ENCODE assay signal across 13 cellular contexts in genomic region chr1:65418522-65419185, GRCh38. TPM values are rescaled to one million over a fixed set of nuclear protein-coding genes. Genes with fewer than 3 reads are reported as not detected.
DNase-seq lines count a peak whose midpoint lies in the region; ATAC-seq and TF ChIP-seq lines count a peak whose summit lies in the region.
"Had no signal": no experiment of that assay in that cellular context is flagged by ENCODE, and none has a peak within 500 bp of the region (broad histone marks: within the 10 kb centered on the region; RNA-seq: fewer than 3 reads in every experiment).

No MANE protein-coding gene starts in this region.

- CTCF ChIA-PET in activated naive CD4-positive, alpha-beta T cell treated with anti-CD3 and anti-CD28 coated beads, Interleukin-2, amount 10 ng/mL, durations not matched to agents 7 days and 5 days (lab: Charles Lee), result interaction anchor here (1.2 to 2.2 kb wide), 2 partner anchors 14 to 269 kb away, joined by 4 to 5 read pairs; no protein-coding TSS in a partner anchor
- CTCF ChIA-PET in activated naive CD4-positive, alpha-beta T cell treated with anti-CD3 and anti-CD28 coated beads for 36 hours (lab: Charles Lee), result interaction anchor here (1.7 to 2.3 kb wide), 2 partner anchors 12 kb away, joined by 9 read pairs; no protein-coding TSS in a partner anchor

- TF ChIP-seq CTCF in RWPE2 (IDR thresholded peaks at IDR 0.05; ENCODE audit: poor library complexity, severe bottlenecking), result no peak
- no peak for TF ChIP-seq CTCF in hepatocyte (IDR thresholded peaks at IDR 0.05; ENCODE audit: poor library complexity)

- peak overlapping the region; percentile 91 for H3K27ac ChIP-seq in RWPE2 (ENCODE audit: poor library complexity, severe bottlenecking)
- H3K27ac ChIP-seq in hepatocyte, result peak overlapping the region; percentile 96

- WGBS in hepatocyte (ENCODE audit: low lambda C conversion rate, missing lambda C conversion rate), result 84% methylated on average over 4 of the region's 4 CpGs

- ATAC-seq in RWPE2 (ENCODE audit: low read depth) (no peak), GM19328 (IDR thresholded peaks at IDR 0.05; ENCODE audit: unreplicated experiment) (no peak), HG03571 (IDR thresholded peaks at IDR 0.05; ENCODE audit: unreplicated experiment) (no peak), HG02623 (IDR thresholded peaks at IDR 0.05; ENCODE audit: unreplicated experiment) (no peak)
- ATAC-seq in stimulated activated memory B cell treated with anti-CD40 and anti-IgM and Interleukin-4, amounts not matched to agents 10 μg/mL and 1 μg/mL and 100 μg/mL, for 72 hours, result no peak

- no peaks in the 10 kb centered on the region for H3K36me3 Mint-ChIP-seq in activated naive CD4-positive, alpha-beta T cell treated with anti-CD3 and anti-CD28 coated beads, Interleukin-2, amount 10 ng/mL, durations not matched to agents 7 days and 5 days
- H3K36me3 Mint-ChIP-seq in activated naive CD4-positive, alpha-beta T cell treated with anti-CD3 and anti-CD28 coated beads for 36 hours (ENCODE audit: low read depth), result no peaks in the 10 kb centered on the region
- no peaks in the 10 kb centered on the region for H3K36me3 Mint-ChIP-seq in stimulated activated memory B cell treated with anti-CD40 and anti-IgM and Interleukin-4, amounts not matched to agents 10 μg/mL and 1 μg/mL and 100 μg/mL, for 72 hours

- peak overlapping the region; percentile 76 for H2AFZ ChIP-seq in hepatocyte

- no peak for DNase-seq in activated naive CD4-positive, alpha-beta T cell treated with anti-CD3 and anti-CD28 coated beads, Interleukin-2, amount 10 ng/mL, durations not matched to agents 7 days and 5 days
- no peak for DNase-seq in activated naive CD4-positive, alpha-beta T cell treated with anti-CD3 and anti-CD28 coated beads for 36 hours
- DNase-seq in RWPE2 (ENCODE audit: low spot score) (no peak), hepatocyte (ENCODE audit: low spot score) (no peak)
- DNase-seq: activated CD4-positive, alpha-beta T cell treated with anti-CD3 and anti-CD28 coated beads for 4 hours; activated gamma-delta T cell treated with Interleukin-2 at 50 U/mL for 16 hours; SHP77 had no signal

- no peaks in the 10 kb centered on the region for H3K9me3 ChIP-seq in RWPE2 (ENCODE audit: severe bottlenecking)
- H3K9me3 ChIP-seq in hepatocyte (ENCODE audit: low read depth), result no peaks in the 10 kb centered on the region
- H3K9me3 ChIP-seq: thoracic aorta had no signal

- peaks cover 19% of the 10 kb centered on the region for H3K4me1 Mint-ChIP-seq in activated naive CD4-positive, alpha-beta T cell treated with anti-CD3 and anti-CD28 coated beads, Interleukin-2, amount 10 ng/mL, durations not matched to agents 7 days and 5 days
- H3K4me1 Mint-ChIP-seq in activated naive CD4-positive, alpha-beta T cell treated with anti-CD3 and anti-CD28 coated beads for 36 hours (ENCODE audit: low read depth), result peaks cover 10% of the 10 kb centered on the region
- peaks cover 9% of the 10 kb centered on the region for H3K4me1 Mint-ChIP-seq in stimulated activated memory B cell treated with anti-CD40 and anti-IgM and Interleukin-4, amounts not matched to agents 10 μg/mL and 1 μg/mL and 100 μg/mL, for 72 hours

- peaks cover 2% of the 10 kb centered on the region for H4K20me1 ChIP-seq in hepatocyte (ENCODE audit: insufficient read depth, poor library complexity, severe bottlenecking)

- no peaks in the 10 kb centered on the region for H3K9me2 ChIP-seq in hepatocyte (replicated peaks; ENCODE audit: insufficient read depth)

- intact Hi-C loops in activated naive CD4-positive, alpha-beta T cell treated with anti-CD3 and anti-CD28 coated beads for 36 hours (cut with micrococcal nuclease), result no loop called here

- H3K4me2 ChIP-seq in hepatocyte, result peak overlapping the region; percentile 79

- no peaks in the 10 kb centered on the region for H3K36me3 ChIP-seq in RWPE2 (ENCODE audit: low read depth)
- no peaks in the 10 kb centered on the region for H3K36me3 ChIP-seq in hepatocyte (replicated peaks; ENCODE audit: insufficient read depth, low read depth)
- H3K36me3 ChIP-seq: thoracic aorta had no signal

- peaks cover 24% of the 10 kb centered on the region for H3K79me2 ChIP-seq in hepatocyte

- H3K4me3 ChIP-seq in RWPE2 (ENCODE audit: severe bottlenecking), result no peak overlapping the region
- H3K4me3 ChIP-seq in hepatocyte, result no peak overlapping the region
- H3K4me3 ChIP-seq: lung had no signal

- H3K4me1 ChIP-seq in RWPE2 (ENCODE audit: insufficient read depth, poor library complexity, severe bottlenecking) (peaks cover 40% of the 10 kb centered on the region), hepatocyte (ENCODE audit: insufficient read depth) (peaks cover 32% of the 10 kb centered on the region)

- H3K4me3 Mint-ChIP-seq in activated naive CD4-positive, alpha-beta T cell treated with anti-CD3 and anti-CD28 coated beads, Interleukin-2, amount 10 ng/mL, durations not matched to agents 7 days and 5 days, result peak overlapping the region; percentile 45
- H3K4me3 Mint-ChIP-seq in activated naive CD4-positive, alpha-beta T cell treated with anti-CD3 and anti-CD28 coated beads for 36 hours, result no peak overlapping the region
- peak overlapping the region; percentile 8 for H3K4me3 Mint-ChIP-seq in stimulated activated memory B cell treated with anti-CD40 and anti-IgM and Interleukin-4, amounts not matched to agents 10 μg/mL and 1 μg/mL and 100 μg/mL, for 72 hours

- H3K27me3 ChIP-seq in RWPE2 (ENCODE audit: insufficient read depth, poor library complexity, severe bottlenecking) (no peaks in the 10 kb centered on the region), hepatocyte (no peaks in the 10 kb centered on the region)

- H3K27me3 Mint-ChIP-seq in activated naive CD4-positive, alpha-beta T cell treated with anti-CD3 and anti-CD28 coated beads, Interleukin-2, amount 10 ng/mL, durations not matched to agents 7 days and 5 days, result peaks cover 9% of the 10 kb centered on the region
- H3K27me3 Mint-ChIP-seq in activated naive CD4-positive, alpha-beta T cell treated with anti-CD3 and anti-CD28 coated beads for 36 hours (ENCODE audit: low read depth), result no peaks in the 10 kb centered on the region
- no peaks in the 10 kb centered on the region for H3K27me3 Mint-ChIP-seq in stimulated activated memory B cell treated with anti-CD40 and anti-IgM and Interleukin-4, amounts not matched to agents 10 μg/mL and 1 μg/mL and 100 μg/mL, for 72 hours

- peak overlapping the region; percentile 11 for H3K27ac Mint-ChIP-seq in activated naive CD4-positive, alpha-beta T cell treated with anti-CD3 and anti-CD28 coated beads, Interleukin-2, amount 10 ng/mL, durations not matched to agents 7 days and 5 days
- H3K27ac Mint-ChIP-seq in activated naive CD4-positive, alpha-beta T cell treated with anti-CD3 and anti-CD28 coated beads for 36 hours, result no peak overlapping the region
- no peak overlapping the region for H3K27ac Mint-ChIP-seq in stimulated activated memory B cell treated with anti-CD40 and anti-IgM and Interleukin-4, amounts not matched to agents 10 μg/mL and 1 μg/mL and 100 μg/mL, for 72 hours

- no peaks in the 10 kb centered on the region for H3K9me3 Mint-ChIP-seq in activated naive CD4-positive, alpha-beta T cell treated with anti-CD3 and anti-CD28 coated beads, Interleukin-2, amount 10 ng/mL, durations not matched to agents 7 days and 5 days
- no peaks in the 10 kb centered on the region for H3K9me3 Mint-ChIP-seq in activated naive CD4-positive, alpha-beta T cell treated with anti-CD3 and anti-CD28 coated beads for 36 hours
- H3K9me3 Mint-ChIP-seq in stimulated activated memory B cell treated with anti-CD40 and anti-IgM and Interleukin-4, amounts not matched to agents 10 μg/mL and 1 μg/mL and 100 μg/mL, for 72 hours, result no peaks in the 10 kb centered on the region

RNA-seq across cellular contexts. Expression of gene LEPR, which starts 1.8 kb away (rescaled TPM):
- total RNA-seq in activated naive CD4-positive, alpha-beta T cell treated with anti-CD3 and anti-CD28 coated beads for 36 hours, result 1 to 10 TPM; 2.0 to 2.5 TPM
- total RNA-seq in hepatocyte, result 6.1 and 6.4 TPM in 2 replicates
- polyA plus RNA-seq in hepatocyte, result 1.3 and 4.1 TPM in 2 replicates

RNA-seq across cellular contexts. Expression of gene LEPROT, which starts 1.8 kb away (rescaled TPM):
- total RNA-seq in activated naive CD4-positive, alpha-beta T cell treated with anti-CD3 and anti-CD28 coated beads for 36 hours, result 10 to 100 TPM in 1 of 2 experiments, 1 to 10 TPM in 1; 7.2 to 14.2 TPM
- 91.6 and 97.0 TPM in 2 replicates for total RNA-seq in hepatocyte
- polyA plus RNA-seq in hepatocyte, result 77.5 and 89.9 TPM in 2 replicates
